Comparison of ENCODE assay signal across 17 cellular contexts in the genomic region with DNA sequence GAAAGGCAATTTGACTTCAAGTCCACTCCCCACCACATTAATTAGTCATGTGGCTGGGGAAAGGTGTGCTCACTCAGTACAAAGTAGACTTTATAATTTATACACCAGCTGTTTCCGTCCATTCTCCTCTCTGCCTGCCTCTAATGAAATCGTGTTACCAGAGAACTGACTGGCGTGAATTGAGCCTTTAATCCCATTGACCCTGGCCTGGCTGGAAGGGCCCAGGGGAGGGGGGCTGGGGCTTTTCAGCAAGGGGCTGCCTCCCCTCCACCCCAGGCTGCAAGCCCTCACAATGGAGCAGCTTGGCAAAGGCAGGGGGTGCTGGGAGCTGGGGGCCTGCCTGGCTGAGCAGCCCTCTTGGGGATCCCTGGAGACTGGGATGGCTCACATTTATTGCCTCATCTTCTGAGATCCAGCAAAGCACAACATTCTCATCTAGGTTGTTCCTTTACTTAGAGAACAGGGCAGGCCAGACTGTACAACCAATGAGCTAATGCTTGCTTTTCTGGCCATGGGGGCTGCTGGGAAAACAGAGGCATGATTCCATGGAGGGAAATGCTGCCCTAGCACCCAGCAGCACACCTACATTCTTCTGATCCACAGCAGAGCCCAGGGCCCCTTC. TPM values are rescaled to one million over a fixed set of nuclear protein-coding genes. Genes with fewer than 3 reads are reported as not detected.
DNase-seq lines count a peak whose midpoint lies in the region; TF ChIP-seq lines count a peak whose summit lies in the region.
"Had no signal": no experiment of that assay in that cellular context is flagged by ENCODE, and none has a peak within 500 bp of the region (broad histone marks: within the 10 kb centered on the region; RNA-seq: fewer than 3 reads in every experiment).

No MANE protein-coding gene starts in this region.

- no peak overlapping the region for H2AFZ ChIP-seq in H9 (ENCODE audit: low read length)

- no peak overlapping the region for H3K27ac ChIP-seq in H9 (ENCODE audit: insufficient read length, low read depth, low read length)
- H3K27ac ChIP-seq in Peyer's patch = no peak overlapping the region
- peak overlapping the region; percentile 36 for H3K27ac ChIP-seq in mesodermal cell (ENCODE audit: low read depth, low read length, severe bottlenecking)
- H3K27ac ChIP-seq: HL-60, SJSA1 had no signal

- H3K27me3 ChIP-seq in H9 (ENCODE audit: insufficient read depth, low read length) (no peaks in the 10 kb centered on the region), Peyer's patch (no peaks in the 10 kb centered on the region)
- H3K27me3 ChIP-seq: SJSA1 had no signal

- DNase-seq in CD14-positive monocyte (ENCODE audit: low spot score) (peak; percentile 3), H9 (peak; percentile 17), Peyer's patch (peak; percentile 5 to 14 (median 11)), iPS-NIHi7 (ENCODE audit: extremely low spot score) (no peak), KG1 (lab: John Stamatoyannopoulos, UW) (no peak), dedifferentiated amniotic fluid mesenchymal stem cell (ENCODE audit: extremely low spot score) (no peak), posterior vena cava (ENCODE audit: low spot score) (no peak)
- DNase-seq: activated CD4-positive, alpha-beta T cell treated with anti-CD3 and anti-CD28 coated beads, Interleukin-2, amount 10 ng/mL, durations not matched to agents 7 days and 5 days; activated naive CD8-positive, alpha-beta T cell treated with anti-CD3 and anti-CD28 coated beads, Interleukin-2, amount 10 ng/mL, durations not matched to agents 7 days and 5 days; activated T-cell treated with anti-CD3 and anti-CD28 coated beads, Interleukin-2, amount 50 U/mL, for 72 hours; left ventricle myocardium superior; stimulated activated CD4-positive, alpha-beta T cell treated with anti-CD3 and anti-CD28 coated beads, Interleukin-1b, Interleukin-23, amount 100 ng/mL, for 48 hours had no signal

- no peak overlapping the region for H2AK5ac ChIP-seq in H9 (ENCODE audit: insufficient read length, low read length)

- H4K20me1 ChIP-seq in H9 (ENCODE audit: control insufficient read depth, insufficient read depth, insufficient read length) = no peaks in the 10 kb centered on the region

- no peak overlapping the region for H3T11ph ChIP-seq in H9 (ENCODE audit: low read length)

- H3K9ac ChIP-seq in H9 (ENCODE audit: extremely low read depth, insufficient read length, low read length) = no peak overlapping the region

- H3K4me1 Mint-ChIP-seq in CD14-positive monocyte (peaks cover 7% of the 10 kb centered on the region), H9 (peaks cover 9 to 28% of the 10 kb centered on the region in 2 experiments)
- H3K4me1 Mint-ChIP-seq: activated CD4-positive, alpha-beta T cell treated with anti-CD3 and anti-CD28 coated beads, Interleukin-2, amount 10 ng/mL, durations not matched to agents 7 days and 5 days; activated naive CD8-positive, alpha-beta T cell treated with anti-CD3 and anti-CD28 coated beads, Interleukin-2, amount 10 ng/mL, durations not matched to agents 7 days and 5 days had no signal

- TF ChIP-seq CTCF in CD14-positive monocyte (IDR thresholded peaks at IDR 0.05) (no peak), H9 (conservative IDR thresholded peaks at IDR 0.05) (no peak), Peyer's patch (IDR thresholded peaks at IDR 0.05) (no peak)

- intact Hi-C loops in CD14-positive monocyte (cut with micrococcal nuclease) (no loop called here), posterior vena cava (cut with DNase I) (no loop called here)

- H3K36me3 ChIP-seq in Peyer's patch = no peaks in the 10 kb centered on the region
- H3K36me3 ChIP-seq in mesodermal cell (ENCODE audit: control insufficient read depth, insufficient read depth, low read length) = no peaks in the 10 kb centered on the region
- H3K36me3 ChIP-seq: SJSA1 had no signal

- no peak overlapping the region for H3K56ac ChIP-seq in H9 (ENCODE audit: insufficient read length, low read depth, low read length)

- H3K36me3 Mint-ChIP-seq in CD14-positive monocyte (no peaks in the 10 kb centered on the region), H9 (ENCODE audit: insufficient read depth in 1 of 3, low read depth in 3 of 3) (no peaks in the 10 kb centered on the region)
- H3K36me3 Mint-ChIP-seq: activated naive CD8-positive, alpha-beta T cell treated with anti-CD3 and anti-CD28 coated beads, Interleukin-2, amount 10 ng/mL, durations not matched to agents 7 days and 5 days had no signal

- H3K9me3 ChIP-seq in H9 (ENCODE audit: control insufficient read depth, low read depth, low read length) = no peaks in the 10 kb centered on the region
- H3K9me3 ChIP-seq in Peyer's patch = no peaks in the 10 kb centered on the region
- H3K9me3 ChIP-seq in mesodermal cell (ENCODE audit: control insufficient read depth, low read length) = no peaks in the 10 kb centered on the region
- H3K9me3 ChIP-seq: SJSA1 had no signal

- H3K27me3 Mint-ChIP-seq in CD14-positive monocyte (ENCODE audit: low read depth in 3 of 3) (peaks cover 2 to 10% (median 6%) of the 10 kb centered on the region in 3 donors), H9 (ENCODE audit: low read depth) (peaks cover 15% of the 10 kb centered on the region)

- no peak overlapping the region for H2BK5ac ChIP-seq in H9 (ENCODE audit: insufficient read length, low read length)

- H3K4ac ChIP-seq in H9 (ENCODE audit: low read depth, low read length) = no peak overlapping the region

- H3K27ac Mint-ChIP-seq in CD14-positive monocyte (no peak overlapping the region), H9 (peak overlapping the region in 1 of 3 experiments; percentile 21; a peak in 1 of 7 replicates)
- H3K27ac Mint-ChIP-seq: activated CD4-positive, alpha-beta T cell treated with anti-CD3 and anti-CD28 coated beads, Interleukin-2, amount 10 ng/mL, durations not matched to agents 7 days and 5 days; activated T-cell treated with anti-CD3 and anti-CD28 coated beads, Interleukin-2, amount 50 U/mL, for 72 hours had no signal

- H3K4me1 ChIP-seq in H9 (ENCODE audit: insufficient read depth, low read length) (no peaks in the 10 kb centered on the region), Peyer's patch (no peaks in the 10 kb centered on the region), mesodermal cell (ENCODE audit: control insufficient read depth, insufficient read depth, low read length, poor library complexity, severe bottlenecking) (no peaks in the 10 kb centered on the region)
- H3K4me1 ChIP-seq: SJSA1 had no signal

- no peak overlapping the region for H3K4me2 ChIP-seq in H9 (ENCODE audit: insufficient read depth, insufficient read length, low read length)

- no peaks in the 10 kb centered on the region for H3K79me1 ChIP-seq in H9 (ENCODE audit: insufficient read depth, low read depth, low read length, poor library complexity, severe bottlenecking)

- H3K4me3 ChIP-seq in Peyer's patch = no peak overlapping the region
- no peak overlapping the region for H3K4me3 ChIP-seq in mesodermal cell (ENCODE audit: extremely low read depth, insufficient read depth, low read length, poor library complexity, severe bottlenecking)
- H3K4me3 ChIP-seq: K562, SJSA1 had no signal

- H3K4me3 Mint-ChIP-seq in CD14-positive monocyte = no peak overlapping the region
- no peak overlapping the region for H3K4me3 Mint-ChIP-seq in H9
- H3K4me3 Mint-ChIP-seq: activated CD4-positive, alpha-beta T cell treated with anti-CD3 and anti-CD28 coated beads, Interleukin-2, amount 10 ng/mL, durations not matched to agents 7 days and 5 days; activated naive CD8-positive, alpha-beta T cell treated with anti-CD3 and anti-CD28 coated beads, Interleukin-2, amount 10 ng/mL, durations not matched to agents 7 days and 5 days; activated T-cell treated with anti-CD3 and anti-CD28 coated beads, Interleukin-2, amount 50 U/mL, for 72 hours had no signal

- no peak overlapping the region for H3K18ac ChIP-seq in H9 (ENCODE audit: insufficient read length, low read depth, low read length)

- no peak overlapping the region for H2BK120ac ChIP-seq in H9 (ENCODE audit: low read depth, low read length, poor library complexity, severe bottlenecking)

- H2BK15ac ChIP-seq in H9 (ENCODE audit: low read depth, low read length) = no peak overlapping the region

- no peak overlapping the region for H4K91ac ChIP-seq in H9 (ENCODE audit: insufficient read length, low read depth, low read length)

- peak overlapping the region; percentile 21; the same call in 1 of the 2 replicates for H3K14ac ChIP-seq in H9 (ENCODE audit: insufficient read depth, low read length)

- H3K23ac ChIP-seq in H9 (ENCODE audit: insufficient read length, low read depth, low read length) = no peak overlapping the region

- no peaks in the 10 kb centered on the region for H3K23me2 ChIP-seq in H9 (ENCODE audit: insufficient read length, low read depth, low read length, poor library complexity, severe bottlenecking)

- WGBS in H9 (ENCODE audit: extremely low coverage, insufficient read length, low lambda C conversion rate) = no CpG with 5 or more reads among the region's 3 CpGs
- WGBS in mesodermal cell (ENCODE audit: insufficient coverage in 2 of 2), 2 experiments = 90% methylated on average over 3 of the region's 3 CpGs; no CpG with 5 or more reads in 1 of the 2 experiments

- H4K5ac ChIP-seq in H9 (ENCODE audit: insufficient read length, low read depth, low read length) = no peak overlapping the region

- no peak overlapping the region for H2BK12ac ChIP-seq in H9 (ENCODE audit: insufficient read length, low read depth, low read length)

- no peak overlapping the region for H2BK20ac ChIP-seq in H9 (ENCODE audit: low read depth, low read length, poor library complexity, severe bottlenecking)

- no peak overlapping the region for H4K8ac ChIP-seq in H9 (replicated peaks; ENCODE audit: insufficient read length, low read depth, low read length)

- no peaks in the 10 kb centered on the region for H3K79me2 ChIP-seq in H9 (ENCODE audit: insufficient read depth, low read length)

- TF ChIP-seq POLR2A in Peyer's patch (IDR thresholded peaks at IDR 0.05) = no peak

- H3K9me3 Mint-ChIP-seq in CD14-positive monocyte = no peaks in the 10 kb centered on the region
- H3K9me3 Mint-ChIP-seq in H9 = no peaks in the 10 kb centered on the region; a peak in 1 of 5 replicates
- H3K9me3 Mint-ChIP-seq: activated CD4-positive, alpha-beta T cell treated with anti-CD3 and anti-CD28 coated beads, Interleukin-2, amount 10 ng/mL, durations not matched to agents 7 days and 5 days; activated naive CD8-positive, alpha-beta T cell treated with anti-CD3 and anti-CD28 coated beads, Interleukin-2, amount 10 ng/mL, durations not matched to agents 7 days and 5 days; activated T-cell treated with anti-CD3 and anti-CD28 coated beads, Interleukin-2, amount 50 U/mL, for 72 hours had no signal

RNA-seq across cellular contexts. Expression of a gene that starts 25.9 kb away (rescaled TPM):
- polyA plus RNA-seq in CD14-positive monocyte = not detected
- 0.39 and 0.50 TPM in 2 replicates for total RNA-seq in H9 (2021)
- total RNA-seq in Peyer's patch = not detected
- polyA plus RNA-seq in mesodermal cell (2013, experiment 1 of 2) = 0.44 TPM
- 0.56 TPM for polyA plus RNA-seq in mesodermal cell (2013, experiment 2 of 2)
- under 1 TPM in 1 of 2 donors, not detected in 1; 0.38 TPM for total RNA-seq in posterior vena cava
- total RNA-seq: activated CD4-positive, alpha-beta T cell treated with anti-CD3 and anti-CD28 coated beads, Interleukin-2, amount 10 ng/mL, durations not matched to agents 7 days and 5 days; activated naive CD8-positive, alpha-beta T cell treated with anti-CD3 and anti-CD28 coated beads, Interleukin-2, amount 10 ng/mL, durations not matched to agents 7 days and 5 days; bronchial epithelial cell; K562; SJSA1 had no signal
- polyA plus RNA-seq: K562 had no signal

Comparison
In these comparisons a context has a peak if more than half of its experiments do, and no peak if none do; other contexts are left out.
1. DNase-seq: peak in CD14-positive monocyte (single experiment), H9 (single experiment) and Peyer's patch (3 of 3); none in iPS-NIHi7 (single experiment), KG1 (single experiment), dedifferentiated amniotic fluid mesenchymal stem cell (single experiment) and posterior vena cava (single experiment).